ENCODE assay signal across 1 cellular context in genomic region chr15:79942656-79943481, GRCh38.
TF ChIP-seq lines count a peak whose summit lies in the region.

No MANE protein-coding gene starts in this region.

TF ChIP-seq in IMR-90, 13 proteins besides CTCF, POLR2A, EP300 and RAD21:
- no peak for TF ChIP-seq FOS (IDR thresholded peaks at IDR 0.05; ENCODE audit: low read depth, low read length)
